ENCODE assay signal across 16 cellular contexts in the genomic region with DNA sequence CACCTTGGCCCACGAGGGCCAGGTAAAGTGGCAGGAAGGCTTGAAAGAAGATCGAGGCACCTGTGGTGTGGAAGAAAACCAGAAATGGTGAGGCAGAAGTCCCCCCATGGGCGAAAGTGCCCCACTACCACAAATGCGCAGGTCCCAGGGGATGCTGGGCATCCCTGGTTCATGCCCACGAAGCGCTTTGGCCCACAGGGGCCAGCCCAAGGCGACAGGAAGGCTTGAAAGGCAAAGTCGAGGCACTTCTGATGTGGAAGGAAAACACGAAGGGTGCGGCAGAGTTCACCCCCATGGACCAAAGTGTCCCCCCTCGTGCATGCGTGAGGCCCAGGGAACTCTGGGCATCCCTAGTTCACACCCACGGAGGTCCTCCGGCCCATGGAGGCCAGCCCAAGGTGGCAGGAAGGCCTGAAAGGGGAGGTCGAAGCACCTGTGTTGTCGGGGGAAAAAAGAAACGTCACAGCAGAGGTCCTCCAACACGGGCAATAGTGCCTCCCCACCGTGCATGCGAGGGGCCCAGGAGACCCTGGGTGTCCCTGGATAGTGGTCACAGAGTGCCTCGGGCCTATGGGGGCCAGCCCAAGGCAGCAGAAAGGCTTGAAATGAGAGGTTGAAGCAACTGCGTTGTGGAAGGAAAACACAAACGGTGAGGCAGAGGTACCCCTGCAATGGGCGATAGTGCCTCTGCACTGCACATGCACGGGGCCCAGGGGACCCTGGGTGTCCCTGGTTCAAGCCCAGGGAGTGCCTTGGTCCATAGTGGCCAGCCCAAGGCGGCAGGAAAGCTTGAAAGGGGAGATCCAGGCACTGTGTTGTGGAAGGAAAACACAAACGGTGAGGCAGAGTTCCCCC.
A peak's percentile ranks its signal among the peaks of the same experiment; 100 is the strongest.
DNase-seq lines count a peak whose midpoint lies in the region; ATAC-seq, FAIRE-seq and TF ChIP-seq lines count a peak whose summit lies in the region.
"Had no signal": no experiment of that assay in that cellular context is flagged by ENCODE, and none has a peak within 500 bp of the region (broad histone marks: within the 10 kb centered on the region; RNA-seq: fewer than 3 reads in every experiment).

No MANE protein-coding gene starts in this region.

- no peak overlapping the region for H3K23ac ChIP-seq in H9 (ENCODE audit: insufficient read length, low read depth, low read length)

- H2BK12ac ChIP-seq in H9 (ENCODE audit: insufficient read length, low read depth, low read length): no peak overlapping the region

- no peak overlapping the region for H3K18ac ChIP-seq in H9 (ENCODE audit: insufficient read length, low read depth, low read length)

- H3K4ac ChIP-seq in H9 (ENCODE audit: low read depth, low read length): no peak overlapping the region

- H2AK5ac ChIP-seq in H9 (ENCODE audit: insufficient read length, low read length): no peak overlapping the region

- no peak overlapping the region for H3K56ac ChIP-seq in H9 (ENCODE audit: insufficient read length, low read depth, low read length)

- no peaks in the 10 kb centered on the region for H4K20me1 ChIP-seq in H9 (ENCODE audit: control insufficient read depth, insufficient read depth, insufficient read length)

- no peaks in the 10 kb centered on the region; the same call in none of the 2 replicates for H3K27me3 Mint-ChIP-seq in H9 (ENCODE audit: low read depth)
- H3K27me3 Mint-ChIP-seq: memory B cell had no signal

- ATAC-seq in Right ventricle myocardium inferior (no peak), pancreas (no peak), HG02759 (IDR thresholded peaks at IDR 0.05; ENCODE audit: unreplicated experiment) (no peak)
- ATAC-seq in stimulated activated naive CD8-positive, alpha-beta T cell treated with anti-CD3 and anti-CD28 coated beads, Interleukin-15, Interleukin-2, amounts not matched to agents 100 U/mL and 50 U/mL, for 24 hours: no peak
- ATAC-seq: effector memory CD8-positive, alpha-beta T cell; heart right ventricle had no signal

- no peak overlapping the region for H3K27ac Mint-ChIP-seq in H9
- H3K27ac Mint-ChIP-seq: effector memory CD8-positive, alpha-beta T cell; memory B cell had no signal

- H2AFZ ChIP-seq in H9 (ENCODE audit: low read length): no peak overlapping the region

- H3K4me1 ChIP-seq in H9 (ENCODE audit: insufficient read depth, low read length) (no peaks in the 10 kb centered on the region), pancreas (no peaks in the 10 kb centered on the region), esophagus squamous epithelium (no peaks in the 10 kb centered on the region)
- H3K4me1 ChIP-seq: heart right ventricle had no signal

- peaks cover 2 to 14% (median 9%) of the 10 kb centered on the region in 3 experiments; a peak in 6 of 7 replicates for H3K36me3 Mint-ChIP-seq in H9 (ENCODE audit: insufficient read depth in 1 of 3, low read depth in 3 of 3)

- DNase-seq in Ammon's horn (ENCODE audit: low spot score) (peak; percentile 0), H9 (peak; percentile 13), Right ventricle myocardium inferior (ENCODE audit: missing footprints) (peak; percentile 28), pancreas (peak in 5 of 6 donors; percentile 2 to 43 (median 5)), esophagus squamous epithelium (lab: John Stamatoyannopoulos, UW) (no peak), MG63 (no peak)
- DNase-seq in stimulated activated naive CD8-positive, alpha-beta T cell treated with anti-CD3 and anti-CD28 coated beads, Interleukin-15, Interleukin-2, amounts not matched to agents 100 U/mL and 50 U/mL, for 24 hours: no peak
- DNase-seq: C1 segment of cervical spinal cord; effector memory CD8-positive, alpha-beta T cell; NCI-H1092 treated with DMSO at 0.1 percent for 48 hours; retina; trophoblast cell had no signal

- H3K4me1 Mint-ChIP-seq in H9: no peaks in the 10 kb centered on the region
- H3K4me1 Mint-ChIP-seq: memory B cell had no signal

- no peak overlapping the region for H3K9ac ChIP-seq in H9 (ENCODE audit: extremely low read depth, insufficient read length, low read length)

- FAIRE-seq in pancreas (lab: Jason Lieb, UNC): no peak
- FAIRE-seq: H1 had no signal

- no peak overlapping the region for H3K4me3 Mint-ChIP-seq in H9
- H3K4me3 Mint-ChIP-seq: effector memory CD8-positive, alpha-beta T cell; memory B cell had no signal

- no peak overlapping the region for H2BK5ac ChIP-seq in H9 (ENCODE audit: insufficient read length, low read length)

- peaks cover 98% of the 10 kb centered on the region for H3K9me3 ChIP-seq in H9 (ENCODE audit: control insufficient read depth, low read depth, low read length)
- H3K9me3 ChIP-seq in pancreas: no peaks in the 10 kb centered on the region
- H3K9me3 ChIP-seq in esophagus squamous epithelium: peaks cover 0 to 100% (median 88%) of the 10 kb centered on the region in 3 donors
- H3K9me3 ChIP-seq in MG63: no peaks in the 10 kb centered on the region

- H3K27ac ChIP-seq in H9 (ENCODE audit: insufficient read length, low read depth, low read length) (no peak overlapping the region), pancreas (no peak overlapping the region), esophagus squamous epithelium (no peak overlapping the region)
- H3K27ac ChIP-seq: heart right ventricle had no signal

- H2BK15ac ChIP-seq in H9 (ENCODE audit: low read depth, low read length): no peak overlapping the region

- H3K4me3 ChIP-seq in pancreas (no peak overlapping the region), esophagus squamous epithelium (no peak overlapping the region), MG63 (no peak overlapping the region)
- H3K4me3 ChIP-seq: heart right ventricle had no signal

- no peak overlapping the region for H4K8ac ChIP-seq in H9 (replicated peaks; ENCODE audit: insufficient read length, low read depth, low read length)

- no peak for TF ChIP-seq CTCF in H9 (conservative IDR thresholded peaks at IDR 0.05)
- no peak for TF ChIP-seq CTCF in pancreas (IDR thresholded peaks at IDR 0.05)
- TF ChIP-seq CTCF in esophagus squamous epithelium (IDR thresholded peaks at IDR 0.05): no peak

- no peaks in the 10 kb centered on the region for H3K79me1 ChIP-seq in H9 (ENCODE audit: insufficient read depth, low read depth, low read length, poor library complexity, severe bottlenecking)

- H3K14ac ChIP-seq in H9 (ENCODE audit: insufficient read depth, low read length): no peak overlapping the region

- intact Hi-C loops in Right ventricle myocardium inferior (cut with DNase I) (no loop called here), pancreas (cut with DNase I) (no loop called here), esophagus squamous epithelium (cut with DNase I) (no loop called here)

- H3K23me2 ChIP-seq in H9 (ENCODE audit: insufficient read length, low read depth, low read length, poor library complexity, severe bottlenecking): no peaks in the 10 kb centered on the region

- no peak overlapping the region for H4K91ac ChIP-seq in H9 (ENCODE audit: insufficient read length, low read depth, low read length)

- H4K5ac ChIP-seq in H9 (ENCODE audit: insufficient read length, low read depth, low read length): no peak overlapping the region

- H3K36me3 ChIP-seq in pancreas (no peaks in the 10 kb centered on the region), esophagus squamous epithelium (no peaks in the 10 kb centered on the region), MG63 (no peaks in the 10 kb centered on the region)
- H3K36me3 ChIP-seq: heart right ventricle had no signal

- no peak overlapping the region for H2BK120ac ChIP-seq in H9 (ENCODE audit: low read depth, low read length, poor library complexity, severe bottlenecking)

- H3K4me2 ChIP-seq in H9 (ENCODE audit: insufficient read depth, insufficient read length, low read length): no peak overlapping the region

- H2BK20ac ChIP-seq in H9 (ENCODE audit: low read depth, low read length, poor library complexity, severe bottlenecking): no peak overlapping the region

- no CpG with 5 or more reads among the region's 27 CpGs for WGBS in H9 (ENCODE audit: extremely low coverage, insufficient read length, low lambda C conversion rate)
- WGBS in pancreas, 2 donors: 45 to 48% methylated on average over 27 of the region's 27 CpGs
- WGBS in esophagus squamous epithelium, 2 donors: 56 to 60% methylated on average over 12 to 26 of the region's 27 CpGs

- H3K79me2 ChIP-seq in H9 (ENCODE audit: insufficient read depth, low read length): no peaks in the 10 kb centered on the region

- no peak for TF ChIP-seq POLR2A in esophagus squamous epithelium (IDR thresholded peaks at IDR 0.05)

- no peaks in the 10 kb centered on the region for H3K27me3 ChIP-seq in H9 (ENCODE audit: insufficient read depth, low read length)
- no peaks in the 10 kb centered on the region for H3K27me3 ChIP-seq in pancreas
- no peaks in the 10 kb centered on the region for H3K27me3 ChIP-seq in esophagus squamous epithelium
- no peaks in the 10 kb centered on the region for H3K27me3 ChIP-seq in MG63

- H3K9me3 Mint-ChIP-seq in H9: peaks cover 95 to 100% of the 10 kb centered on the region in 2 experiments

- no peak overlapping the region for H3T11ph ChIP-seq in H9 (ENCODE audit: low read length)

Comparison
In these comparisons a context has a peak if more than half of its experiments do, and no peak if none do; other contexts are left out.
1. DNase-seq: peak in Ammon's horn (single experiment), H9 (single experiment), Right ventricle myocardium inferior (single experiment) and pancreas (5 of 6); none in esophagus squamous epithelium (single experiment), stimulated activated naive CD8-positive, alpha-beta T cell treated with anti-CD3 and anti-CD28 coated beads, Interleukin-15, Interleukin-2, amounts not matched to agents 100 U/mL and 50 U/mL, for 24 hours (single experiment) and MG63 (single experiment).